Comparison of ENCODE assay signal across 13 cellular contexts in genomic region chr7:39683216-39683845, GRCh38. TPM values are rescaled to one million over a fixed set of nuclear protein-coding genes. Genes with fewer than 3 reads are reported as not detected.
DNase-seq lines count a peak whose midpoint lies in the region; ATAC-seq and TF ChIP-seq lines count a peak whose summit lies in the region.
"Had no signal": no experiment of that assay in that cellular context is flagged by ENCODE, and none has a peak within 500 bp of the region (broad histone marks: within the 10 kb centered on the region; RNA-seq: fewer than 3 reads in every experiment).

No MANE protein-coding gene starts in this region.

- ATAC-seq in left ventricle myocardium superior (peak; percentile 31), HG03045 (IDR thresholded peaks at IDR 0.05; ENCODE audit: unreplicated experiment) (no peak)
- ATAC-seq: GM12878 had no signal

- 74 to 78% methylated on average over 2 of the region's 2 CpGs for WGBS in transverse colon (ENCODE audit: low coverage in 1 of 2), 2 donors

- TF ChIP-seq CTCF in transverse colon (IDR thresholded peaks at IDR 0.05): no peak

- H3K4me1 Mint-ChIP-seq in activated naive CD4-positive, alpha-beta T cell treated with anti-CD3 and anti-CD28 coated beads, Interleukin-2, amount 10 ng/mL, durations not matched to agents 7 days and 5 days: peaks cover 5% of the 10 kb centered on the region

- peak overlapping the region in 3 of 4 donors; percentile 6 to 44 (median 6) for H3K27ac ChIP-seq in transverse colon
- no peak overlapping the region for H3K27ac ChIP-seq in substantia nigra (ENCODE audit: low read depth, low read length, poor library complexity, severe bottlenecking)

- H3K27me3 ChIP-seq in transverse colon: no peaks in the 10 kb centered on the region
- H3K27me3 ChIP-seq: upper lobe of left lung had no signal

- no peak for TF ChIP-seq EP300 in transverse colon (IDR thresholded peaks at IDR 0.05; ENCODE audit: low read depth)

- CTCF ChIA-PET in activated naive CD4-positive, alpha-beta T cell treated with anti-CD3 and anti-CD28 coated beads, Interleukin-2, amount 10 ng/mL, durations not matched to agents 7 days and 5 days (lab: Charles Lee): no interaction called here

- H3K36me3 ChIP-seq in transverse colon: no peaks in the 10 kb centered on the region

- no peak for DNase-seq in activated naive CD4-positive, alpha-beta T cell treated with anti-CD3 and anti-CD28 coated beads, Interleukin-2, amount 10 ng/mL, durations not matched to agents 7 days and 5 days
- DNase-seq in activated naive CD4-positive, alpha-beta T cell treated with anti-CD3 and anti-CD28 coated beads, Interleukin-2, amount 50 U/mL, for 16 hours: no peak
- peak; percentile 77 for DNase-seq in amniotic epithelial cell (ENCODE audit: low read depth)
- DNase-seq in left ventricle myocardium superior: no peak
- no peak for DNase-seq in transverse colon
- DNase-seq in substantia nigra (lab: John Stamatoyannopoulos, UW): no peak
- DNase-seq in KG1 (lab: John Stamatoyannopoulos, UW): no peak
- DNase-seq: AML-193; NCI-H2227 treated with DMSO at 0.1 percent for 48 hours; stimulated activated CD4-positive, alpha-beta T cell treated with anti-CD3 and anti-CD28 coated beads, Interleukin-4, amount 100 ng/mL, for 24 hours; upper lobe of left lung had no signal

- peaks cover 16% of the 10 kb centered on the region for H3K36me3 Mint-ChIP-seq in activated naive CD4-positive, alpha-beta T cell treated with anti-CD3 and anti-CD28 coated beads, Interleukin-2, amount 10 ng/mL, durations not matched to agents 7 days and 5 days

- no peaks in the 10 kb centered on the region for H3K9me3 ChIP-seq in transverse colon
- H3K9me3 ChIP-seq: upper lobe of left lung had no signal

- H3K27me3 Mint-ChIP-seq in activated naive CD4-positive, alpha-beta T cell treated with anti-CD3 and anti-CD28 coated beads, Interleukin-2, amount 10 ng/mL, durations not matched to agents 7 days and 5 days: no peaks in the 10 kb centered on the region

- no peak for TF ChIP-seq POLR2A in transverse colon (IDR thresholded peaks at IDR 0.05)

- intact Hi-C loops in left ventricle myocardium superior (cut with micrococcal nuclease): no loop called here
- intact Hi-C loops in transverse colon (cut with DNase I; ENCODE audit: low total_unique reads): no loop called here

- peaks cover 6 to 25% (median 7%) of the 10 kb centered on the region in 4 donors for H3K4me1 ChIP-seq in transverse colon

- H3K4me3 ChIP-seq in transverse colon: no peak overlapping the region
- H3K4me3 ChIP-seq: GM12878, upper lobe of left lung had no signal

- H3K27ac Mint-ChIP-seq in activated naive CD4-positive, alpha-beta T cell treated with anti-CD3 and anti-CD28 coated beads, Interleukin-2, amount 10 ng/mL, durations not matched to agents 7 days and 5 days: peak overlapping the region; percentile 53

- in situ Hi-C loops in transverse colon (cut with MboI; ENCODE audit: low pct_ligation_motif_present in 1 of 4, low pct_unique_long_range_greater_than_20kb in 1 of 4, low sequenced_read_pairs in 3 of 4): no loop called here

- no peak overlapping the region for H3K4me3 Mint-ChIP-seq in activated naive CD4-positive, alpha-beta T cell treated with anti-CD3 and anti-CD28 coated beads, Interleukin-2, amount 10 ng/mL, durations not matched to agents 7 days and 5 days

- no peaks in the 10 kb centered on the region for H3K9me3 Mint-ChIP-seq in activated naive CD4-positive, alpha-beta T cell treated with anti-CD3 and anti-CD28 coated beads, Interleukin-2, amount 10 ng/mL, durations not matched to agents 7 days and 5 days

RNA-seq across cellular contexts. Expression of gene RALA, which starts 60.0 kb away (rescaled TPM):
- 38.0 TPM for total RNA-seq in left ventricle myocardium superior
- total RNA-seq in transverse colon: 10 to 100 TPM in 2 of 4 donors, 1 to 10 TPM in 2; 5.4 to 29.8 (median 17.9) TPM
